Comparison of ENCODE assay signal across 1 cellular context in the genomic region with DNA sequence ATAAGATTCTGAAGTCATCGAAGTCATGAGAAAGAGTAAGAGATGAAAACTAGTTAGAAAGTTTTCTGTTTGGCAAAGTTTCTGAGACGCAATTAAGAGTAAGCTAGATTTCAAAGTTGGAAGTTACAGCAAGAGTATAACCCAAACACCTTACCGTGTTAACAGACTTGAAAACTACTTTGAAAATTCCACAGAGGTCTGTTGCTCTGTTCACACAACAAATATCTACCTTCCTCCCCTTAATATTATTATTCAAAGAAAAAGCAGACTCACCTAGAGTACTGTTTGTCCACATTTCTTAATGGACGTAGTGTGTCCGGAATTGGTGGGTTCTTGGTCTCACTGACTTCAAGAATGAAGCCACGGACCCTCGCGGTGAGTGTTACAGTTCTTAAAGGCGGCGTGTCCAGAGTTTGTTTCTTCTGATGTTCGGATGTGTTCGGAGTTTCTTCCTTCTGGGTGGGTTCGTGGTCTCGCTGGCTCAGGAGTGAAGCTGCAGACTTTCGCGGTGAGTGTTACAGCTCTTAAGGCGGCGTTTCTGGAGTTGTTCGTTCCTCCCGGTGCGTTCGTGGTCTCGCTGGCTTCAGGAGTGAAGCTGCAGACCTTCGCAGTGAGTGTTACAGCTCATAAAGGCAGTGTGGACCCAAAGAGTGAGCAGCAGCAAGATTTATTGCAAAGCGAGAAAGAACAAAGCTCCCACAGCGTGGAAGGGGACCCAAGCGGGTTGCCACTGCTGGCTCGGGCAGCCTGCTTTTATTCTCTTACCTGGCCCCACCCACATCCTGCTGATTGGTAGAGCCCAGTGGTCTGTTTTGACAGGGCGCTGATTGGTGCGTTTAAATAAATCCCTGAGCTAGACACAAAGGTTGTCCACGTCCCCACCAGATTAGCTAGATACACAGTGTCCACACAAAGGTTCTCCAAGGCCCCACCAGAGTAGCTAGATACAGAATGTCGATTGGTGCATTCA.
TF ChIP-seq lines count a peak whose summit lies in the region.
"Not testable (repeated sequence)": the region's sequence is repeated elsewhere in the genome, so short reads cannot be mapped to it uniquely, and the experiment has no call there.

No MANE protein-coding gene starts in this region.

TF ChIP-seq in K562, 482 proteins besides CTCF, POLR2A, EP300 and RAD21 (continued from another document):
- TF ChIP-seq, protein P1, sequence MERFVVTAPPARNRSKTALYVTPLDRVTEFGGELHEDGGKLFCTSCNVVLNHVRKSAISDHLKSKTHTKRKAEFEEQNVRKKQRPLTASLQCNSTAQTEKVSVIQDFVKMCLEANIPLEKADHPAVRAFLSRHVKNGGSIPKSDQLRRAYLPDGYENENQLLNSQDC (CRISPR knock-in tag; IDR thresholded peaks at IDR 0.05), result 0 out of 2 replicates have a peak, but pooled peaks have one; percentile 5
- TF ChIP-seq, protein P2, sequence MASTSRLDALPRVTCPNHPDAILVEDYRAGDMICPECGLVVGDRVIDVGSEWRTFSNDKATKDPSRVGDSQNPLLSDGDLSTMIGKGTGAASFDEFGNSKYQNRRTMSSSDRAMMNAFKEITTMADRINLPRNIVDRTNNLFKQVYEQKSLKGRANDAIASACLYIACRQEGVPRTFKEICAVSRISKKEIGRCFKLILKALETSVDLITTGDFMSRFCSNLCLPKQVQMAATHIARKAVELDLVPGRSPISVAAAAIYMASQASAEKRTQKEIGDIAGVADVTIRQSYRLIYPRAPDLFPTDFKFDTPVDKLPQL (IDR thresholded peaks at IDR 0.05; ENCODE audit: extremely low read depth, insufficient read length), result peak; percentile 20
- TF ChIP-seq NCOR1 (IDR thresholded peaks at IDR 0.05) (peak; percentile 37; the same call in 1 of the 2 replicates), NFIC (IDR thresholded peaks at IDR 0.05) (peak; percentile 28; the same call in 1 of the 2 replicates), CSDE1 (IDR thresholded peaks at IDR 0.05) (peak in 1 of 2 experiments; percentile 30; a peak in 1 of 4 replicates), NONO (IDR thresholded peaks at IDR 0.05; ENCODE audit: low read depth in 2 of 2, low read length in 1 of 2) (0 out of 4 replicates have a peak, but pooled peaks of 1 of the 2 experiments have one; percentile 16), POLR2G (IDR thresholded peaks at IDR 0.05; ENCODE audit: low read depth, low read length) (peak; percentile 64), RBFOX2 (IDR thresholded peaks at IDR 0.05; ENCODE audit: low read depth, low read length) (peak; percentile 71), TAF9B (IDR thresholded peaks at IDR 0.05; ENCODE audit: partially characterized antibody) (peak; percentile 10), KDM5B (IDR thresholded peaks at IDR 0.05; ENCODE audit: insufficient replicate concordance, low read depth, low read length) (peak; percentile 72), MAFG (tag; conservative IDR thresholded peaks at IDR 0.05) (0 out of 2 replicates have a peak, but pooled peaks have one; percentile 6), SREBF1 (IDR thresholded peaks at IDR 0.05; ENCODE audit: borderline replicate concordance, low read depth, low read length) (peak; percentile 75; the same call in 1 of the 2 replicates), MYBL2 (IDR thresholded peaks at IDR 0.05; ENCODE audit: low read depth) (peak; percentile 88), MEIS2 (IDR thresholded peaks at IDR 0.05; ENCODE audit: partially characterized antibody) (peak; percentile 55), MTA3 (IDR thresholded peaks at IDR 0.05; ENCODE audit: borderline replicate concordance) (peak; percentile 95), FOXM1 (IDR thresholded peaks at IDR 0.05; ENCODE audit: low read depth) (peak; percentile 94), ATF7 (IDR thresholded peaks at IDR 0.05) (peak; percentile 20; the same call in 1 of the 2 replicates), CC2D1A (IDR thresholded peaks at IDR 0.05) (peak; percentile 87)
- TF ChIP-seq, protein P3, sequence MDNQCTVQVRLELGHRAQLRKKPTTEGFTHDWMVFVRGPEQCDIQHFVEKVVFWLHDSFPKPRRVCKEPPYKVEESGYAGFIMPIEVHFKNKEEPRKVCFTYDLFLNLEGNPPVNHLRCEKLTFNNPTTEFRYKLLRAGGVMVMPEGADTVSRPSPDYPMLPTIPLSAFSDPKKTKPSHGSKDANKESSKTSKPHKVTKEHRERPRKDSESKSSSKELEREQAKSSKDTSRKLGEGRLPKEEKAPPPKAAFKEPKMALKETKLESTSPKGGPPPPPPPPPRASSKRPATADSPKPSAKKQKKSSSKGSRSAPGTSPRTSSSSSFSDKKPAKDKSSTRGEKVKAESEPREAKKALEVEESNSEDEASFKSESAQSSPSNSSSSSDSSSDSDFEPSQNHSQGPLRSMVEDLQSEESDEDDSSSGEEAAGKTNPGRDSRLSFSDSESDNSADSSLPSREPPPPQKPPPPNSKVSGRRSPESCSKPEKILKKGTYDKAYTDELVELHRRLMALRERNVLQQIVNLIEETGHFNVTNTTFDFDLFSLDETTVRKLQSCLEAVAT (IDR thresholded peaks at IDR 0.05), result peak; percentile 86 to 91; a peak in 3 of 4 replicates
- TF ChIP-seq, protein P4, sequence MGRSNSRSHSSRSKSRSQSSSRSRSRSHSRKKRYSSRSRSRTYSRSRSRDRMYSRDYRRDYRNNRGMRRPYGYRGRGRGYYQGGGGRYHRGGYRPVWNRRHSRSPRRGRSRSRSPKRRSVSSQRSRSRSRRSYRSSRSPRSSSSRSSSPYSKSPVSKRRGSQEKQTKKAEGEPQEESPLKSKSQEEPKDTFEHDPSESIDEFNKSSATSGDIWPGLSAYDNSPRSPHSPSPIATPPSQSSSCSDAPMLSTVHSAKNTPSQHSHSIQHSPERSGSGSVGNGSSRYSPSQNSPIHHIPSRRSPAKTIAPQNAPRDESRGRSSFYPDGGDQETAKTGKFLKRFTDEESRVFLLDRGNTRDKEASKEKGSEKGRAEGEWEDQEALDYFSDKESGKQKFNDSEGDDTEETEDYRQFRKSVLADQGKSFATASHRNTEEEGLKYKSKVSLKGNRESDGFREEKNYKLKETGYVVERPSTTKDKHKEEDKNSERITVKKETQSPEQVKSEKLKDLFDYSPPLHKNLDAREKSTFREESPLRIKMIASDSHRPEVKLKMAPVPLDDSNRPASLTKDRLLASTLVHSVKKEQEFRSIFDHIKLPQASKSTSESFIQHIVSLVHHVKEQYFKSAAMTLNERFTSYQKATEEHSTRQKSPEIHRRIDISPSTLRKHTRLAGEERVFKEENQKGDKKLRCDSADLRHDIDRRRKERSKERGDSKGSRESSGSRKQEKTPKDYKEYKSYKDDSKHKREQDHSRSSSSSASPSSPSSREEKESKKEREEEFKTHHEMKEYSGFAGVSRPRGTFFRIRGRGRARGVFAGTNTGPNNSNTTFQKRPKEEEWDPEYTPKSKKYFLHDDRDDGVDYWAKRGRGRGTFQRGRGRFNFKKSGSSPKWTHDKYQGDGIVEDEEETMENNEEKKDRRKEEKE (IDR thresholded peaks at IDR 0.05; ENCODE audit: borderline replicate concordance in 1 of 2, control insufficient read depth in 1 of 2, low read depth in 2 of 2, low read length in 1 of 2), result peak in 1 of 2 experiments; percentile 66; a peak in 1 of 4 replicates
- TF ChIP-seq, protein P5, sequence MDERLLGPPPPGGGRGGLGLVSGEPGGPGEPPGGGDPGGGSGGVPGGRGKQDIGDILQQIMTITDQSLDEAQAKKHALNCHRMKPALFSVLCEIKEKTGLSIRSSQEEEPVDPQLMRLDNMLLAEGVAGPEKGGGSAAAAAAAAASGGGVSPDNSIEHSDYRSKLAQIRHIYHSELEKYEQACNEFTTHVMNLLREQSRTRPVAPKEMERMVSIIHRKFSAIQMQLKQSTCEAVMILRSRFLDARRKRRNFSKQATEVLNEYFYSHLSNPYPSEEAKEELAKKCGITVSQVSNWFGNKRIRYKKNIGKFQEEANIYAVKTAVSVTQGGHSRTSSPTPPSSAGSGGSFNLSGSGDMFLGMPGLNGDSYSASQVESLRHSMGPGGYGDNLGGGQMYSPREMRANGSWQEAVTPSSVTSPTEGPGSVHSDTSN (CRISPR knock-in tag; IDR thresholded peaks at IDR 0.05; ENCODE audit: low read depth), result not testable (repeated sequence)
- TF ChIP-seq, protein P5 (tag; conservative IDR thresholded peaks at IDR 0.05; ENCODE audit: low read depth), result peak; percentile 58; the same call in 1 of the 2 replicates
- TF ChIP-seq MYBL2 (CRISPR knock-in tag; IDR thresholded peaks at IDR 0.05; ENCODE audit: borderline replicate concordance); FOXM1 (CRISPR knock-in tag; IDR thresholded peaks at IDR 0.05; ENCODE audit: low read depth): not testable (repeated sequence)
- TF ChIP-seq, protein P6, sequence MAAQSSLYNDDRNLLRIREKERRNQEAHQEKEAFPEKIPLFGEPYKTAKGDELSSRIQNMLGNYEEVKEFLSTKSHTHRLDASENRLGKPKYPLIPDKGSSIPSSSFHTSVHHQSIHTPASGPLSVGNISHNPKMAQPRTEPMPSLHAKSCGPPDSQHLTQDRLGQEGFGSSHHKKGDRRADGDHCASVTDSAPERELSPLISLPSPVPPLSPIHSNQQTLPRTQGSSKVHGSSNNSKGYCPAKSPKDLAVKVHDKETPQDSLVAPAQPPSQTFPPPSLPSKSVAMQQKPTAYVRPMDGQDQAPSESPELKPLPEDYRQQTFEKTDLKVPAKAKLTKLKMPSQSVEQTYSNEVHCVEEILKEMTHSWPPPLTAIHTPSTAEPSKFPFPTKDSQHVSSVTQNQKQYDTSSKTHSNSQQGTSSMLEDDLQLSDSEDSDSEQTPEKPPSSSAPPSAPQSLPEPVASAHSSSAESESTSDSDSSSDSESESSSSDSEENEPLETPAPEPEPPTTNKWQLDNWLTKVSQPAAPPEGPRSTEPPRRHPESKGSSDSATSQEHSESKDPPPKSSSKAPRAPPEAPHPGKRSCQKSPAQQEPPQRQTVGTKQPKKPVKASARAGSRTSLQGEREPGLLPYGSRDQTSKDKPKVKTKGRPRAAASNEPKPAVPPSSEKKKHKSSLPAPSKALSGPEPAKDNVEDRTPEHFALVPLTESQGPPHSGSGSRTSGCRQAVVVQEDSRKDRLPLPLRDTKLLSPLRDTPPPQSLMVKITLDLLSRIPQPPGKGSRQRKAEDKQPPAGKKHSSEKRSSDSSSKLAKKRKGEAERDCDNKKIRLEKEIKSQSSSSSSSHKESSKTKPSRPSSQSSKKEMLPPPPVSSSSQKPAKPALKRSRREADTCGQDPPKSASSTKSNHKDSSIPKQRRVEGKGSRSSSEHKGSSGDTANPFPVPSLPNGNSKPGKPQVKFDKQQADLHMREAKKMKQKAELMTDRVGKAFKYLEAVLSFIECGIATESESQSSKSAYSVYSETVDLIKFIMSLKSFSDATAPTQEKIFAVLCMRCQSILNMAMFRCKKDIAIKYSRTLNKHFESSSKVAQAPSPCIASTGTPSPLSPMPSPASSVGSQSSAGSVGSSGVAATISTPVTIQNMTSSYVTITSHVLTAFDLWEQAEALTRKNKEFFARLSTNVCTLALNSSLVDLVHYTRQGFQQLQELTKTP (IDR thresholded peaks at IDR 0.05; ENCODE audit: low read depth in 1 of 2, partially characterized antibody in 2 of 2), result peak in 1 of 2 experiments; percentile 54
- TF ChIP-seq, protein P7, sequence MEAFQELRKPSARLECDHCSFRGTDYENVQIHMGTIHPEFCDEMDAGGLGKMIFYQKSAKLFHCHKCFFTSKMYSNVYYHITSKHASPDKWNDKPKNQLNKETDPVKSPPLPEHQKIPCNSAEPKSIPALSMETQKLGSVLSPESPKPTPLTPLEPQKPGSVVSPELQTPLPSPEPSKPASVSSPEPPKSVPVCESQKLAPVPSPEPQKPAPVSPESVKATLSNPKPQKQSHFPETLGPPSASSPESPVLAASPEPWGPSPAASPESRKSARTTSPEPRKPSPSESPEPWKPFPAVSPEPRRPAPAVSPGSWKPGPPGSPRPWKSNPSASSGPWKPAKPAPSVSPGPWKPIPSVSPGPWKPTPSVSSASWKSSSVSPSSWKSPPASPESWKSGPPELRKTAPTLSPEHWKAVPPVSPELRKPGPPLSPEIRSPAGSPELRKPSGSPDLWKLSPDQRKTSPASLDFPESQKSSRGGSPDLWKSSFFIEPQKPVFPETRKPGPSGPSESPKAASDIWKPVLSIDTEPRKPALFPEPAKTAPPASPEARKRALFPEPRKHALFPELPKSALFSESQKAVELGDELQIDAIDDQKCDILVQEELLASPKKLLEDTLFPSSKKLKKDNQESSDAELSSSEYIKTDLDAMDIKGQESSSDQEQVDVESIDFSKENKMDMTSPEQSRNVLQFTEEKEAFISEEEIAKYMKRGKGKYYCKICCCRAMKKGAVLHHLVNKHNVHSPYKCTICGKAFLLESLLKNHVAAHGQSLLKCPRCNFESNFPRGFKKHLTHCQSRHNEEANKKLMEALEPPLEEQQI (IDR thresholded peaks at IDR 0.05), result peak; percentile 89
